12 cellular contexts compared by ENCODE assay signal in genomic region chr2:66446178-66446860, GRCh38. TPM values are rescaled to one million over a fixed set of nuclear protein-coding genes. Genes with fewer than 3 reads are reported as not detected.
A peak's percentile ranks its signal among the peaks of the same experiment; 100 is the strongest.
DNase-seq lines count a peak whose midpoint lies in the region; ATAC-seq and TF ChIP-seq lines count a peak whose summit lies in the region.
"Had no signal": no experiment of that assay in that cellular context is flagged by ENCODE, and none has a peak within 500 bp of the region (broad histone marks: within the 10 kb centered on the region; RNA-seq: fewer than 3 reads in every experiment).

No MANE protein-coding gene starts in this region.

- peaks cover 55% of the 10 kb centered on the region for H3K27me3 Mint-ChIP-seq in activated T-cell treated with anti-CD3 and anti-CD28 coated beads, Interleukin-2, amount 50 U/mL, for 24 hours
- peaks cover 36 to 59% of the 10 kb centered on the region in 2 donors for H3K27me3 Mint-ChIP-seq in stimulated activated naive B cell treated with anti-CD40 and anti-IgM and Interleukin-4, amounts not matched to agents 10 μg/mL and 1 μg/mL and 100 μg/mL, for 72 hours
- H3K27me3 Mint-ChIP-seq in activated naive CD8-positive, alpha-beta T cell treated with anti-CD3 and anti-CD28 coated beads for 36 hours = peaks cover 58% of the 10 kb centered on the region

- TF ChIP-seq POLR2A in gastrocnemius medialis (IDR thresholded peaks at IDR 0.05) = no peak

- ATAC-seq in gastrocnemius medialis = no peak
- no peak for ATAC-seq in stimulated activated naive B cell treated with anti-CD40 and anti-IgM and Interleukin-4, amounts not matched to agents 10 μg/mL and 1 μg/mL and 100 μg/mL, for 72 hours (replicated peaks)

- in situ Hi-C loops in gastrocnemius medialis (cut with MboI; ENCODE audit: low sequenced_read_pairs in 4 of 4) = loop anchor here in 2 of 4 donors (25.0 kb wide), 2 partner anchors 1191 to 1591 kb away; no protein-coding TSS in a partner anchor

- peaks cover 0 to 8% of the 10 kb centered on the region in 2 donors for H3K36me3 ChIP-seq in gastrocnemius medialis

- intact Hi-C loops in gastrocnemius medialis (cut with DNase I; ENCODE audit: low total_unique reads) = no loop called here

- H3K27ac ChIP-seq in coronary artery (peak overlapping the region in 1 of 2 donors; percentile 86), gastrocnemius medialis (peak overlapping the region in 1 of 4 donors; percentile 2)

- H3K4me3 Mint-ChIP-seq in activated T-cell treated with anti-CD3 and anti-CD28 coated beads, Interleukin-2, amount 50 U/mL, for 24 hours = no peak overlapping the region
- no peak overlapping the region for H3K4me3 Mint-ChIP-seq in stimulated activated naive B cell treated with anti-CD40 and anti-IgM and Interleukin-4, amounts not matched to agents 10 μg/mL and 1 μg/mL and 100 μg/mL, for 72 hours
- no peak overlapping the region for H3K4me3 Mint-ChIP-seq in activated naive CD8-positive, alpha-beta T cell treated with anti-CD3 and anti-CD28 coated beads for 36 hours

- no peaks in the 10 kb centered on the region for H3K27me3 ChIP-seq in gastrocnemius medialis

- H3K4me1 Mint-ChIP-seq in activated T-cell treated with anti-CD3 and anti-CD28 coated beads, Interleukin-2, amount 50 U/mL, for 24 hours (ENCODE audit: low read depth) = no peaks in the 10 kb centered on the region
- peaks cover 2 to 16% of the 10 kb centered on the region in 2 donors for H3K4me1 Mint-ChIP-seq in stimulated activated naive B cell treated with anti-CD40 and anti-IgM and Interleukin-4, amounts not matched to agents 10 μg/mL and 1 μg/mL and 100 μg/mL, for 72 hours
- no peaks in the 10 kb centered on the region for H3K4me1 Mint-ChIP-seq in activated naive CD8-positive, alpha-beta T cell treated with anti-CD3 and anti-CD28 coated beads for 36 hours

- H3K4me3 ChIP-seq in coronary artery (peak overlapping the region; percentile 59), gastrocnemius medialis (peak overlapping the region in 3 of 4 donors; percentile 2 to 21 (median 2))

- no peak overlapping the region for H3K27ac Mint-ChIP-seq in activated T-cell treated with anti-CD3 and anti-CD28 coated beads, Interleukin-2, amount 50 U/mL, for 24 hours
- H3K27ac Mint-ChIP-seq in stimulated activated naive B cell treated with anti-CD40 and anti-IgM and Interleukin-4, amounts not matched to agents 10 μg/mL and 1 μg/mL and 100 μg/mL, for 72 hours = no peak overlapping the region
- no peak overlapping the region for H3K27ac Mint-ChIP-seq in activated naive CD8-positive, alpha-beta T cell treated with anti-CD3 and anti-CD28 coated beads for 36 hours

- H3K9me3 ChIP-seq in gastrocnemius medialis = no peaks in the 10 kb centered on the region

- DNase-seq in GF-D8 (lab: John Stamatoyannopoulos, UW) (peak; percentile 27), coronary artery (ENCODE audit: low spot score) (no peak), iPS-NIHi7 (ENCODE audit: extremely low spot score) (peak; percentile 73), gastrocnemius medialis (no peak), NCI-H2227 (lab: John Stamatoyannopoulos, UW; ENCODE audit: unreplicated experiment) (no peak)
- DNase-seq in activated T-cell treated with anti-CD3 and anti-CD28 coated beads, Interleukin-2, amount 50 U/mL, for 24 hours = no peak
- DNase-seq in stimulated activated naive B cell treated with anti-CD40 and anti-IgM and Interleukin-4, amounts not matched to agents 10 μg/mL and 1 μg/mL and 100 μg/mL, for 72 hours = no peak
- no peak for DNase-seq in activated naive CD8-positive, alpha-beta T cell treated with anti-CD3 and anti-CD28 coated beads for 36 hours
- DNase-seq: DND-41, hippocampal formation, Karpas-422, SHP77 treated with DMSO at 0.1 percent for 48 hours had no signal

- TF ChIP-seq CTCF in coronary artery (IDR thresholded peaks at IDR 0.05) = no peak
- no peak for TF ChIP-seq CTCF in gastrocnemius medialis (IDR thresholded peaks at IDR 0.05 in 4 of 5, conservative IDR thresholded peaks at IDR 0.05 in 1 of 5)

- H3K36me3 Mint-ChIP-seq in activated T-cell treated with anti-CD3 and anti-CD28 coated beads, Interleukin-2, amount 50 U/mL, for 24 hours (ENCODE audit: low read depth) = no peaks in the 10 kb centered on the region
- no peaks in the 10 kb centered on the region for H3K36me3 Mint-ChIP-seq in stimulated activated naive B cell treated with anti-CD40 and anti-IgM and Interleukin-4, amounts not matched to agents 10 μg/mL and 1 μg/mL and 100 μg/mL, for 72 hours
- no peaks in the 10 kb centered on the region for H3K36me3 Mint-ChIP-seq in activated naive CD8-positive, alpha-beta T cell treated with anti-CD3 and anti-CD28 coated beads for 36 hours

- no peaks in the 10 kb centered on the region for H3K4me1 ChIP-seq in gastrocnemius medialis

- H3K9me3 Mint-ChIP-seq in activated T-cell treated with anti-CD3 and anti-CD28 coated beads, Interleukin-2, amount 50 U/mL, for 24 hours = peaks cover 3% of the 10 kb centered on the region
- no peaks in the 10 kb centered on the region for H3K9me3 Mint-ChIP-seq in stimulated activated naive B cell treated with anti-CD40 and anti-IgM and Interleukin-4, amounts not matched to agents 10 μg/mL and 1 μg/mL and 100 μg/mL, for 72 hours
- no peaks in the 10 kb centered on the region for H3K9me3 Mint-ChIP-seq in activated naive CD8-positive, alpha-beta T cell treated with anti-CD3 and anti-CD28 coated beads for 36 hours

RNA-seq across cellular contexts. Expression of gene MEIS1, which starts 11.4 kb away (rescaled TPM):
- total RNA-seq in gastrocnemius medialis = 1 to 10 TPM; 1.3 to 8.2 (median 2.0) TPM
- not detected for total RNA-seq in activated naive CD8-positive, alpha-beta T cell treated with anti-CD3 and anti-CD28 coated beads for 36 hours

Comparison
In these comparisons a context has a peak if more than half of its experiments do, and no peak if none do; other contexts are left out.
1. DNase-seq: peak in GF-D8 (single experiment) and iPS-NIHi7 (single experiment); none in coronary artery (single experiment), gastrocnemius medialis (0 of 2), NCI-H2227 (single experiment), activated T-cell treated with anti-CD3 and anti-CD28 coated beads, Interleukin-2, amount 50 U/mL, for 24 hours (single experiment), stimulated activated naive B cell treated with anti-CD40 and anti-IgM and Interleukin-4, amounts not matched to agents 10 μg/mL and 1 μg/mL and 100 μg/mL, for 72 hours (single experiment) and activated naive CD8-positive, alpha-beta T cell treated with anti-CD3 and anti-CD28 coated beads for 36 hours (single experiment).